Comparison of ENCODE assay signal across 12 cellular contexts in genomic region chr1:206890125-206890637, GRCh38. TPM values are rescaled to one million over a fixed set of nuclear protein-coding genes. Genes with fewer than 3 reads are reported as not detected.
DNase-seq lines count a peak whose midpoint lies in the region; ATAC-seq and TF ChIP-seq lines count a peak whose summit lies in the region.
"Had no signal": no experiment of that assay in that cellular context is flagged by ENCODE, and none has a peak within 500 bp of the region (broad histone marks: within the 10 kb centered on the region; RNA-seq: fewer than 3 reads in every experiment).

No MANE protein-coding gene starts in this region.

- TF ChIP-seq CTCF in MCF 10A (IDR thresholded peaks at IDR 0.05; ENCODE audit: unreplicated experiment) (no peak), breast epithelium (IDR thresholded peaks at IDR 0.05) (no peak), PC-3 (conservative IDR thresholded peaks at IDR 0.05; ENCODE audit: low read depth, low read length) (no peak)

- H3K27ac ChIP-seq in breast epithelium (peak overlapping the region in 1 of 2 donors; percentile 19), PC-3 (ENCODE audit: low read length) (peak overlapping the region; percentile 92), epithelial cell of prostate (peak overlapping the region; percentile 86)

- no peaks in the 10 kb centered on the region for H3K36me3 ChIP-seq in breast epithelium
- H3K36me3 ChIP-seq in PC-3 (ENCODE audit: low read depth, low read length): no peaks in the 10 kb centered on the region
- H3K36me3 ChIP-seq: heart right ventricle had no signal

- peaks cover 6% of the 10 kb centered on the region for H3K36me3 Mint-ChIP-seq in MCF 10A (ENCODE audit: insufficient read depth, unreplicated experiment)

- H3K4me3 ChIP-seq in breast epithelium: no peak overlapping the region
- peak overlapping the region; percentile 48 for H3K4me3 ChIP-seq in PC-3 (ENCODE audit: low read length)

- H4K20me1 ChIP-seq in PC-3 (ENCODE audit: low read length): no peaks in the 10 kb centered on the region

- H3K4me1 ChIP-seq in breast epithelium (no peaks in the 10 kb centered on the region), PC-3 (ENCODE audit: insufficient read depth, low read length) (peaks cover 70% of the 10 kb centered on the region)

- H3K27me3 ChIP-seq in breast epithelium (no peaks in the 10 kb centered on the region), PC-3 (ENCODE audit: low read length) (no peaks in the 10 kb centered on the region)

- intact Hi-C loops in MCF 10A (cut with micrococcal nuclease): loop anchor here (1.0 to 10.0 kb wide), 3 partner anchors 19 to 435 kb away; partner anchors contain the start of genes CD55 and IL20
- intact Hi-C loops in breast epithelium (cut with DNase I; ENCODE audit: low total_unique reads): no loop called here
- intact Hi-C loops in PC-3 (cut with micrococcal nuclease): loop anchor here (1.0 kb wide), 2 partner anchors 21 to 25 kb away; partner anchors contain the start of gene IL20
- intact Hi-C loops in left colon (cut with DNase I, micrococcal nuclease): no loop called here

- no peaks in the 10 kb centered on the region for H3K79me2 ChIP-seq in PC-3 (ENCODE audit: low read length)

- DNase-seq in MCF 10A (ENCODE audit: unreplicated experiment) (peak; percentile 99), breast epithelium (ENCODE audit: low spot score in 2 of 2) (no peak), PC-3 (peak; percentile 99), epithelial cell of prostate (ENCODE audit: low read depth, low spot score) (no peak), left colon (no peak), putamen (ENCODE audit: low spot score) (no peak)
- DNase-seq in stimulated activated naive CD8-positive, alpha-beta T cell treated with anti-CD3 and anti-CD28 coated beads, Interleukin-15, Interleukin-2, amounts not matched to agents 100 U/mL and 50 U/mL, for 24 hours: no peak
- DNase-seq: caudate nucleus, heart right ventricle, NCI-H748 treated with DMSO at 0.1 percent for 48 hours had no signal

- TF ChIP-seq POLR2A in breast epithelium (IDR thresholded peaks at IDR 0.05): no peak

- no peaks in the 10 kb centered on the region for H3K27me3 Mint-ChIP-seq in MCF 10A (ENCODE audit: insufficient read depth, unreplicated experiment)

- H3K9me3 Mint-ChIP-seq in MCF 10A (ENCODE audit: unreplicated experiment): no peaks in the 10 kb centered on the region

- H3K4me1 Mint-ChIP-seq in MCF 10A (ENCODE audit: insufficient read depth, unreplicated experiment): peaks cover 91% of the 10 kb centered on the region

- peak overlapping the region; percentile 95 for H3K27ac Mint-ChIP-seq in MCF 10A (ENCODE audit: low read depth, unreplicated experiment)

- H3K4me3 Mint-ChIP-seq in MCF 10A (ENCODE audit: unreplicated experiment): peak overlapping the region; percentile 45

- peak overlapping the region; percentile 8; the same call in 1 of the 2 replicates for H2AFZ ChIP-seq in PC-3 (ENCODE audit: low read length)

- ATAC-seq in PC-3: peak; percentile 77
- ATAC-seq in stimulated activated naive CD8-positive, alpha-beta T cell treated with anti-CD3 and anti-CD28 coated beads, Interleukin-15, Interleukin-2, amounts not matched to agents 100 U/mL and 50 U/mL, for 24 hours: peak; percentile 77
- no peak for ATAC-seq in left colon
- no peak for ATAC-seq in GM19035 (IDR thresholded peaks at IDR 0.05; ENCODE audit: unreplicated experiment)

- H3K9me3 ChIP-seq in breast epithelium: no peaks in the 10 kb centered on the region
- H3K9me3 ChIP-seq in PC-3 (ENCODE audit: low read length): no peaks in the 10 kb centered on the region
- H3K9me3 ChIP-seq: heart right ventricle had no signal

- CTCF ChIA-PET in MCF 10A (lab: Yijun Ruan, JAX): interaction anchor here (0.6 to 4.8 kb wide), 8 partner anchors 17 to 226 kb away, joined by 3 to 53 read pairs (median 5); partner anchors contain the start of gene IL20
- CTCF ChIA-PET in PC-3 (lab: Charles Lee): interaction anchor here (0.6 to 1.9 kb wide), 7 partner anchors 13 to 419 kb away, joined by 3 to 16 read pairs (median 5); partner anchors contain the start of gene IL20

- BruUV-seq in MCF 10A (replicated peaks; lab: Mats Ljungman, UMichigan) (TSS peak; percentile 89), PC-3 (replicated peaks; lab: Mats Ljungman, UMichigan) (TSS peak; percentile 90)

- H3F3A ChIP-seq in PC-3 (ENCODE audit: low read length, unreplicated experiment): peaks cover 5% of the 10 kb centered on the region

- H3K9me2 ChIP-seq in PC-3 (replicated peaks; ENCODE audit: low read length): no peaks in the 10 kb centered on the region

- H3K9ac ChIP-seq in PC-3 (ENCODE audit: low read length): peak overlapping the region; percentile 88

- POLR2A ChIA-PET in MCF 10A (lab: Yijun Ruan, JAX) (interaction anchor here (0.5 to 12.1 kb wide), 19 partner anchors 8 to 167 kb away, joined by 3 to 271 read pairs (median 4); partner anchors contain the start of genes IL20 and PFKFB2), PC-3 (lab: Charles Lee; ENCODE audit: unreplicated experiment) (interaction anchor here (0.5 to 1.4 kb wide), 8 partner anchors 10 to 260 kb away, joined by 3 to 19 read pairs (median 4); partner anchors contain the start of gene C1orf116)

- H3K4me2 ChIP-seq in PC-3 (ENCODE audit: low read length): peak overlapping the region; percentile 81

RNA-seq across cellular contexts. Expression of gene IL24, which starts 7.1 kb away (rescaled TPM):
- total RNA-seq in MCF 10A (2022) (0.58 and 1.1 TPM in 2 replicates), breast epithelium (under 1 TPM in 1 of 3 donors, not detected in 2; 0.59 TPM), PC-3 (2014; rRNA removed) (1.8 and 1.9 TPM in 2 replicates), left colon (not detected)
- total RNA-seq: heart right ventricle, osteocyte had no signal

RNA-seq across cellular contexts. Expression of gene IL20, which starts 24.8 kb away (rescaled TPM):
- total RNA-seq in MCF 10A (2022) (not detected in 2 replicates), breast epithelium (1 to 10 TPM in 1 of 3 donors, not detected in 2; 1.5 TPM), PC-3 (2014; rRNA removed) (not detected in 2 replicates), left colon (not detected)
- total RNA-seq: heart right ventricle, osteocyte had no signal

RNA-seq across cellular contexts. Expression of gene FCMR, which starts 31.6 kb away (rescaled TPM):
- total RNA-seq in MCF 10A (2022): 10.1 and 18.0 TPM in 2 replicates
- total RNA-seq in breast epithelium: 10 to 100 TPM in 1 of 3 donors, 1 to 10 TPM in 2; 1.1 to 11.0 (median 3.3) TPM
- total RNA-seq in PC-3 (2014; rRNA removed): 1.5 and 4.6 TPM in 2 replicates
- 1 to 10 TPM; 1.6 to 4.8 TPM for total RNA-seq in left colon
- total RNA-seq: osteocyte had no signal

RNA-seq across cellular contexts. Expression of gene PIGR, which starts 56.1 kb away (rescaled TPM):
- total RNA-seq in MCF 10A (2022): not detected in 2 replicates
- total RNA-seq in breast epithelium: 100 to 1,000 TPM in 2 of 3 donors, under 1 TPM in 1; 0.16 to 205 (median 123) TPM
- total RNA-seq in PC-3 (2014; rRNA removed): not detected in 2 replicates
- total RNA-seq in left colon: over 10,000 TPM; 10,148 to 12,746 TPM
- total RNA-seq: osteocyte had no signal

Comparison
In these comparisons a context has a peak if more than half of its experiments do, and no peak if none do; other contexts are left out.
1. DNase-seq: peak in MCF 10A (single experiment) and PC-3 (single experiment); none in breast epithelium (0 of 2), epithelial cell of prostate (single experiment), stimulated activated naive CD8-positive, alpha-beta T cell treated with anti-CD3 and anti-CD28 coated beads, Interleukin-15, Interleukin-2, amounts not matched to agents 100 U/mL and 50 U/mL, for 24 hours (single experiment), left colon (0 of 2) and putamen (single experiment).
2. intact Hi-C loops: an anchor here in MCF 10A (1.0 to 10.0 kb wide) and PC-3 (1.0 kb wide); none called in breast epithelium and left colon.
3. ATAC-seq: peak in PC-3 (single experiment) and stimulated activated naive CD8-positive, alpha-beta T cell treated with anti-CD3 and anti-CD28 coated beads, Interleukin-15, Interleukin-2, amounts not matched to agents 100 U/mL and 50 U/mL, for 24 hours (single experiment); none in left colon (single experiment) and GM19035 (single experiment).